In genomic region chr16:15640966-15641365, GRCh38 we compare ENCODE assay signal across 12 cellular contexts. TPM values are rescaled to one million over a fixed set of nuclear protein-coding genes. Genes with fewer than 3 reads are reported as not detected.
DNase-seq lines count a peak whose midpoint lies in the region; ATAC-seq and TF ChIP-seq lines count a peak whose summit lies in the region.
"Had no signal": no experiment of that assay in that cellular context is flagged by ENCODE, and none has a peak within 500 bp of the region (broad histone marks: within the 10 kb centered on the region; RNA-seq: fewer than 3 reads in every experiment).

No MANE protein-coding gene starts in this region.

- H3K4me1 Mint-ChIP-seq in CD4-positive, CD25-positive, alpha-beta regulatory T cell: peaks cover 39 to 74% (median 56%) of the 10 kb centered on the region in 4 donors
- H3K4me1 Mint-ChIP-seq in activated CD8-positive, alpha-beta T cell treated with anti-CD3 and anti-CD28 coated beads, Interleukin-2, amount 10 ng/mL, durations not matched to agents 7 days and 5 days (ENCODE audit: low read depth): peaks cover 64% of the 10 kb centered on the region
- H3K4me1 Mint-ChIP-seq in natural killer cell: peaks cover 47 to 49% of the 10 kb centered on the region in 2 donors

- no peaks in the 10 kb centered on the region for H3K9me3 ChIP-seq in CD4-positive, CD25-positive, alpha-beta regulatory T cell (ENCODE audit: control insufficient read depth in 2 of 2, low read length in 2 of 2)
- H3K9me3 ChIP-seq: ascending aorta, Peyer's patch had no signal

- intact Hi-C loops in natural killer cell (cut with micrococcal nuclease): loop anchor here (5.0 kb wide), 1 partner anchor 41 kb away; no protein-coding TSS in a partner anchor

- ATAC-seq in CD4-positive, CD25-positive, alpha-beta regulatory T cell (ENCODE audit: low read depth in 2 of 2): no peak
- no peak for ATAC-seq in GM18505 (IDR thresholded peaks at IDR 0.05; ENCODE audit: unreplicated experiment)
- ATAC-seq in activated CD8-positive, alpha-beta T cell treated with anti-CD3 and anti-CD28 coated beads, Interleukin-2, amount 10 ng/mL, durations not matched to agents 7 days and 5 days: no peak
- ATAC-seq in natural killer cell: no peak
- ATAC-seq in HG03571 (IDR thresholded peaks at IDR 0.05; ENCODE audit: unreplicated experiment): no peak
- no peak for ATAC-seq in HG03045 (IDR thresholded peaks at IDR 0.05; ENCODE audit: unreplicated experiment)

- no peaks in the 10 kb centered on the region for H3K27me3 ChIP-seq in CD4-positive, CD25-positive, alpha-beta regulatory T cell (ENCODE audit: control insufficient read depth, insufficient read depth, low read length)
- H3K27me3 ChIP-seq: ascending aorta, Peyer's patch had no signal

- H3K27ac Mint-ChIP-seq in CD4-positive, CD25-positive, alpha-beta regulatory T cell: peak overlapping the region; percentile 96 to 98 (median 98)
- H3K27ac Mint-ChIP-seq in activated CD8-positive, alpha-beta T cell treated with anti-CD3 and anti-CD28 coated beads, Interleukin-2, amount 10 ng/mL, durations not matched to agents 7 days and 5 days: peak overlapping the region; percentile 95
- peak overlapping the region; percentile 98 to 99 for H3K27ac Mint-ChIP-seq in natural killer cell

- peaks cover 69% of the 10 kb centered on the region for H3K4me1 ChIP-seq in CD4-positive, CD25-positive, alpha-beta regulatory T cell (ENCODE audit: control insufficient read depth, insufficient read depth, low read length, poor library complexity, severe bottlenecking)

- no peak for DNase-seq in CD4-positive, CD25-positive, alpha-beta regulatory T cell
- no peak for DNase-seq in activated CD8-positive, alpha-beta T cell treated with anti-CD3 and anti-CD28 coated beads, Interleukin-2, amount 10 ng/mL, durations not matched to agents 7 days and 5 days
- no peak for DNase-seq in natural killer cell
- DNase-seq in stimulated activated CD4-positive, alpha-beta T cell treated with anti-CD3 and anti-CD28 coated beads, Interleukin-2, amount 100 ng/mL, for 24 hours: no peak
- DNase-seq in GM19240 (ENCODE audit: insufficient read length, low spot score): no peak
- DNase-seq: activated CD4-positive, CD25-positive, alpha-beta regulatory T cell; NCI-H2029 treated with DMSO at 0.1 percent for 48 hours; Peyer's patch had no signal

- CTCF ChIA-PET in activated CD8-positive, alpha-beta T cell treated with anti-CD3 and anti-CD28 coated beads, Interleukin-2, amount 10 ng/mL, durations not matched to agents 7 days and 5 days (lab: Charles Lee): interaction anchor here (1.1 to 3.9 kb wide), 5 partner anchors 6 to 213 kb away, joined by 4 to 17 read pairs (median 14); no protein-coding TSS in a partner anchor

- H3K36me3 Mint-ChIP-seq in CD4-positive, CD25-positive, alpha-beta regulatory T cell: peaks cover 29% of the 10 kb centered on the region
- H3K36me3 Mint-ChIP-seq in activated CD8-positive, alpha-beta T cell treated with anti-CD3 and anti-CD28 coated beads, Interleukin-2, amount 10 ng/mL, durations not matched to agents 7 days and 5 days (ENCODE audit: low read depth): peaks cover 42% of the 10 kb centered on the region
- peaks cover 9% of the 10 kb centered on the region for H3K36me3 Mint-ChIP-seq in natural killer cell

- POLR2A ChIA-PET in activated CD8-positive, alpha-beta T cell treated with anti-CD3 and anti-CD28 coated beads, Interleukin-2, amount 10 ng/mL, durations not matched to agents 7 days and 5 days (lab: Charles Lee): interaction anchor here (2.1 to 3.3 kb wide), 2 partner anchors 18 to 50 kb away, joined by 11 to 16 read pairs; no protein-coding TSS in a partner anchor

- peaks cover 6% of the 10 kb centered on the region for H3K27me3 Mint-ChIP-seq in CD4-positive, CD25-positive, alpha-beta regulatory T cell
- H3K27me3 Mint-ChIP-seq in activated CD8-positive, alpha-beta T cell treated with anti-CD3 and anti-CD28 coated beads, Interleukin-2, amount 10 ng/mL, durations not matched to agents 7 days and 5 days (ENCODE audit: low read depth): no peaks in the 10 kb centered on the region
- H3K27me3 Mint-ChIP-seq in natural killer cell (ENCODE audit: low read depth in 2 of 2): no peaks in the 10 kb centered on the region

- TF ChIP-seq CTCF in natural killer cell (IDR thresholded peaks at IDR 0.05): no peak

- peak overlapping the region; percentile 98 for H3K4me3 ChIP-seq in CD4-positive, CD25-positive, alpha-beta regulatory T cell (ENCODE audit: low read depth, low read length)

- peak; percentile 38 for TF ChIP-seq POLR2A in GM18505 (IDR thresholded peaks at IDR 0.05; ENCODE audit: borderline replicate concordance, extremely low read depth, insufficient read depth, insufficient read length)

- peaks cover 16% of the 10 kb centered on the region for H3K36me3 ChIP-seq in CD4-positive, CD25-positive, alpha-beta regulatory T cell (ENCODE audit: control insufficient read depth, insufficient read depth, low read length)

- no peaks in the 10 kb centered on the region for H3K9me3 Mint-ChIP-seq in CD4-positive, CD25-positive, alpha-beta regulatory T cell
- no peaks in the 10 kb centered on the region for H3K9me3 Mint-ChIP-seq in activated CD8-positive, alpha-beta T cell treated with anti-CD3 and anti-CD28 coated beads, Interleukin-2, amount 10 ng/mL, durations not matched to agents 7 days and 5 days (ENCODE audit: insufficient read depth)
- H3K9me3 Mint-ChIP-seq in natural killer cell: no peaks in the 10 kb centered on the region

- peak overlapping the region; percentile 99 for H3K27ac ChIP-seq in CD4-positive, CD25-positive, alpha-beta regulatory T cell (ENCODE audit: insufficient read depth, low read length, poor library complexity, severe bottlenecking)

- peak overlapping the region; percentile 90 to 99 (median 96) for H3K4me3 Mint-ChIP-seq in CD4-positive, CD25-positive, alpha-beta regulatory T cell
- H3K4me3 Mint-ChIP-seq in activated CD8-positive, alpha-beta T cell treated with anti-CD3 and anti-CD28 coated beads, Interleukin-2, amount 10 ng/mL, durations not matched to agents 7 days and 5 days: peak overlapping the region; percentile 94
- peak overlapping the region; percentile 95 for H3K4me3 Mint-ChIP-seq in natural killer cell

RNA-seq across cellular contexts. Expression of gene MARF1, which starts 2.0 kb away (rescaled TPM):
- total RNA-seq in CD4-positive, CD25-positive, alpha-beta regulatory T cell: 208 TPM
- polyA plus RNA-seq in CD4-positive, CD25-positive, alpha-beta regulatory T cell: 10 to 100 TPM; 13.7 to 21.6 (median 17.0) TPM
- total RNA-seq in activated CD8-positive, alpha-beta T cell treated with anti-CD3 and anti-CD28 coated beads, Interleukin-2, amount 10 ng/mL, durations not matched to agents 7 days and 5 days: 10 to 100 TPM; 62.7 to 64.5 TPM
- total RNA-seq in natural killer cell: 100 to 1,000 TPM; 127 to 149 (median 140) TPM

RNA-seq across cellular contexts. Expression of gene NDE1, which starts 9.1 kb away (rescaled TPM):
- 146 TPM for total RNA-seq in CD4-positive, CD25-positive, alpha-beta regulatory T cell
- polyA plus RNA-seq in CD4-positive, CD25-positive, alpha-beta regulatory T cell: 10 to 100 TPM; 32.5 to 44.6 (median 42.5) TPM
- total RNA-seq in activated CD8-positive, alpha-beta T cell treated with anti-CD3 and anti-CD28 coated beads, Interleukin-2, amount 10 ng/mL, durations not matched to agents 7 days and 5 days: 100 to 1,000 TPM; 140 to 141 TPM
- 100 to 1,000 TPM; 104 to 118 (median 114) TPM for total RNA-seq in natural killer cell
